In the genomic region with DNA sequence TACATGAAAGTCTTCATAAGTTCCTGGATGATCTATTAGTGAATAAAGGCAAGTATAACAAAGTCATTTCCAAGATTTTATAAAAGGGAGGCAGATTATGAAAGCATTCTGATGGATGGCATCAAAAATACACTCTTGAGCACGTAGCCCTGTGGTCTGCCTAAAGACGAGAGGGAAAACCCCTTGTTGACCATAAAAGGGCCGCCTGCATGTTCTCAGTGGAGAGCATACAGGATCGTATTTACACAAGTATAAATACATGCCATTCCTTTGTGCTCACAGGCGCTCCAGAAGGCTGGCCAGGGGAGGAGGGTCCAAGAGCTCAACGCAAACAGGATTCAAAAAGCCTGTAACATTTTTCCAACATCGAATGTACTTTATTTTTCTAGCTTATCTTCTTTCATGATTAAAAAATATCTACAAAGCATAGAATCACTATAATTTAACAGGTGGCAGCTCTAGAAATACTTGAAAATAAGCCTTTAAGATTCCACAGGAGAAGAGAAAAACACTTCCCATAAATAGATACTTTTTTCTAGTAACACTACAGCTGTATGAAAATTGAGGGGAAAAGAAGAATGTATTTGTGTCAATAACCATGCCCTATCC, we compare ENCODE assay signal across 10 cellular contexts. TPM values are rescaled to one million over a fixed set of nuclear protein-coding genes. Genes with fewer than 3 reads are reported as not detected.
DNase-seq lines count a peak whose midpoint lies in the region; ATAC-seq, FAIRE-seq and TF ChIP-seq lines count a peak whose summit lies in the region.
"Had no signal": no experiment of that assay in that cellular context is flagged by ENCODE, and none has a peak within 500 bp of the region (broad histone marks: within the 10 kb centered on the region; RNA-seq: fewer than 3 reads in every experiment).

No MANE protein-coding gene starts in this region.

- WGBS in GM12878 (ENCODE audit: insufficient coverage, insufficient replicate concordance, low lambda C conversion rate, missing lambda C conversion rate) = 27% methylated on average over 7 of the region's 7 CpGs

- TF ChIP-seq EP300 in GM12878 (IDR thresholded peaks at IDR 0.05; ENCODE audit: borderline replicate concordance in 1 of 2, control insufficient read depth in 1 of 2, low read depth in 2 of 2, low read length in 2 of 2) = no peak

- H3K4me3 ChIP-seq in GM12878 = no peak overlapping the region
- H3K4me3 ChIP-seq in MM.1S (ENCODE audit: low read length) = no peak overlapping the region
- H3K4me3 ChIP-seq: BLaER1, skin epidermis had no signal

- RAD21 ChIA-PET in GM12878 (lab: Charles Lee; ENCODE audit: unreplicated experiment) = no interaction called here

- no TSS peak for BruUV-seq in GM12878 (replicated peaks; lab: Mats Ljungman, UMichigan)

- DNase-seq in A172 (ENCODE audit: low spot score) (peak; percentile 60), LoVo (ENCODE audit: low spot score) (peak; percentile 27), GM12878 (ENCODE audit: low read depth, low spot score) (no peak), kidney glomerular epithelial cell (lab: John Stamatoyannopoulos, UW) (peak; percentile 95), superior temporal gyrus (ENCODE audit: extremely low spot score) (no peak), MM.1S (no peak), NCI-H524 (lab: John Stamatoyannopoulos, UW) (no peak)
- DNase-seq in activated CD4-positive, alpha-beta T cell treated with anti-CD3 and anti-CD28 coated beads, Interleukin-2, amount 50 U/mL, for 1 hour = no peak

- intact Hi-C loops in GM12878 (cut with micrococcal nuclease; ENCODE audit: unreplicated experiment) = no loop called here

- no peaks in the 10 kb centered on the region for H3K36me3 ChIP-seq in GM12878 (ENCODE audit: control insufficient read depth in 2 of 2, insufficient read depth in 2 of 2, low read length in 1 of 2)
- H3K36me3 ChIP-seq in MM.1S (replicated peaks; ENCODE audit: insufficient read depth, low read length) = no peaks in the 10 kb centered on the region
- H3K36me3 ChIP-seq: BLaER1 had no signal

- SMC1A ChIA-PET in GM12878 (lab: Charles Lee; ENCODE audit: uncharacterized antibody, unreplicated experiment) = no interaction called here

- TF ChIP-seq POLR2A in GM12878 (IDR thresholded peaks at IDR 0.05; ENCODE audit: low read depth, low read length) = no peak

- in situ Hi-C loops in GM12878 (cut with MboI) = no loop called here

- TF ChIP-seq CTCF in GM12878 (IDR thresholded peaks at IDR 0.05 in 2 of 3, conservative IDR thresholded peaks at IDR 0.05 in 1 of 3; ENCODE audit: control insufficient read depth in 2 of 3, extremely low read depth in 1 of 3, insufficient read depth in 1 of 3, low read depth in 3 of 3, low read length in 3 of 3) = no peak
- TF ChIP-seq CTCF in MM.1S (IDR thresholded peaks at IDR 0.05; ENCODE audit: low read length) = no peak

- TF ChIP-seq RAD21 in GM12878 (IDR thresholded peaks at IDR 0.05; ENCODE audit: insufficient read depth, low read depth, low read length) = no peak

- H3K4me1 ChIP-seq in GM12878 (ENCODE audit: control insufficient read depth, insufficient read depth, low read length) (no peaks in the 10 kb centered on the region), MM.1S (ENCODE audit: low read length) (no peaks in the 10 kb centered on the region)
- H3K4me1 ChIP-seq: BLaER1 had no signal

- no peaks in the 10 kb centered on the region for H3F3A ChIP-seq in MM.1S (ENCODE audit: insufficient read depth, low read length)

- no peak overlapping the region for H2AFZ ChIP-seq in GM12878 (ENCODE audit: control insufficient read depth, low read depth, low read length)
- no peak overlapping the region for H2AFZ ChIP-seq in MM.1S (ENCODE audit: low read length)

- no peaks in the 10 kb centered on the region for H3K79me2 ChIP-seq in GM12878 (ENCODE audit: control insufficient read depth, insufficient read depth, low read length)
- H3K79me2 ChIP-seq in MM.1S (ENCODE audit: low read length) = no peaks in the 10 kb centered on the region

- no peaks in the 10 kb centered on the region for H4K20me1 ChIP-seq in GM12878 (ENCODE audit: control insufficient read depth, insufficient read depth)
- H4K20me1 ChIP-seq in MM.1S (ENCODE audit: insufficient read depth, low read length) = no peaks in the 10 kb centered on the region
- H4K20me1 ChIP-seq: BLaER1 had no signal

- no peak overlapping the region for H3K9ac ChIP-seq in GM12878 (ENCODE audit: control insufficient read depth, insufficient read depth, low read length)
- no peak overlapping the region for H3K9ac ChIP-seq in MM.1S (ENCODE audit: low read length)
- H3K9ac ChIP-seq: BLaER1 had no signal

- CTCF ChIA-PET in GM12878 (lab: Yijun Ruan, JAX) = interaction anchor here (3.1 kb wide), 1 partner anchor 26 kb away, joined by 12 read pairs; no protein-coding TSS in a partner anchor

- no peaks in the 10 kb centered on the region for H3K27me3 ChIP-seq in GM12878 (replicated peaks in 1 of 2; ENCODE audit: control insufficient read depth in 2 of 2, insufficient read depth in 2 of 2, low read length in 1 of 2)
- no peaks in the 10 kb centered on the region for H3K27me3 ChIP-seq in MM.1S (replicated peaks; ENCODE audit: insufficient read depth, low read length)
- H3K27me3 ChIP-seq: BLaER1 had no signal

- H3K9me2 ChIP-seq in MM.1S (replicated peaks; ENCODE audit: insufficient read depth, low read length) = no peaks in the 10 kb centered on the region

- peak; percentile 82 for ATAC-seq in GM12878

- no peak for FAIRE-seq in GM12878 (lab: Jason Lieb, UNC)

- POLR2A ChIA-PET in GM12878 (lab: Charles Lee) = no interaction called here

- H3K4me2 ChIP-seq in GM12878 (ENCODE audit: control insufficient read depth, insufficient read depth) (no peak overlapping the region), MM.1S (ENCODE audit: low read depth, low read length) (no peak overlapping the region)
- H3K4me2 ChIP-seq: BLaER1 had no signal

- no peaks in the 10 kb centered on the region for H3K9me3 ChIP-seq in GM12878 (replicated peaks; ENCODE audit: control insufficient read depth, insufficient read depth, low read length)
- no peaks in the 10 kb centered on the region for H3K9me3 ChIP-seq in MM.1S (replicated peaks; ENCODE audit: insufficient read depth, low read length)
- H3K9me3 ChIP-seq: BLaER1 had no signal

- H3K27ac ChIP-seq in GM12878 (ENCODE audit: control insufficient read depth, insufficient read depth) (no peak overlapping the region), MM.1S (ENCODE audit: low read length) (no peak overlapping the region)
- H3K27ac ChIP-seq: BLaER1, skin epidermis had no signal

TF ChIP-seq in GM12878, 131 proteins besides CTCF, POLR2A, EP300 and RAD21 (continues in another document):
- TF ChIP-seq EGR1 (IDR thresholded peaks at IDR 0.05; ENCODE audit: borderline replicate concordance in 1 of 2, low read depth in 2 of 2, low read length in 2 of 2) (no peak), CREM (IDR thresholded peaks at IDR 0.05; ENCODE audit: low read depth) (no peak)
- TF ChIP-seq, protein P1, sequence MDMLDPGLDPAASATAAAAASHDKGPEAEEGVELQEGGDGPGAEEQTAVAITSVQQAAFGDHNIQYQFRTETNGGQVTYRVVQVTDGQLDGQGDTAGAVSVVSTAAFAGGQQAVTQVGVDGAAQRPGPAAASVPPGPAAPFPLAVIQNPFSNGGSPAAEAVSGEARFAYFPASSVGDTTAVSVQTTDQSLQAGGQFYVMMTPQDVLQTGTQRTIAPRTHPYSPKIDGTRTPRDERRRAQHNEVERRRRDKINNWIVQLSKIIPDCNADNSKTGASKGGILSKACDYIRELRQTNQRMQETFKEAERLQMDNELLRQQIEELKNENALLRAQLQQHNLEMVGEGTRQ (IDR thresholded peaks at IDR 0.05; ENCODE audit: borderline replicate concordance, low read depth, low read length) = no peak

RNA-seq across cellular contexts. Expression of a gene that starts 29.6 kb away (rescaled TPM):
- 27.5 and 36.9 TPM in 2 replicates for total RNA-seq in A172 (2014; rRNA removed; shearing (Covaris generic))
- total RNA-seq in GM12878 (2013; cell fraction: nucleolus; rRNA removed) = not detected in 2 replicates
- total RNA-seq in GM12878 (2014; rRNA removed) (not detected in 2 replicates), GM12878 (2014; rRNA removed; fragmentation: Illumina TruSeq; extraction: Trizol) (not detected in 2 replicates), GM12878 (2021) (0.18 TPM in 1 of 2 replicates, not detected in the other)
- not detected for polyA plus RNA-seq in GM12878 (2011; ENCODE audit: low read depth)
- polyA plus RNA-seq in GM12878 (2011; rRNA removed) (not detected in 2 replicates), GM12878 (2014; fragmentation: Illumina TruSeq; extraction: Trizol) (not detected in 2 replicates), GM12878 (2014; fragmentation: Nextera tagmentation; extraction: Ambion mirVana) (under 1 TPM in 1 of 2 experiments, not detected in 1; 0.02 TPM), GM12878 (2014; rRNA removed) (not detected in 2 replicates), GM12878 (2016; fragmentation: Nextera tagmentation; extraction: Ambion mirVana) (not detected)
- polyA plus RNA-seq in GM12878 (2011; cell fraction: cytosol; rRNA removed) = not detected in 2 replicates
- not detected in 2 replicates for polyA plus RNA-seq in GM12878 (2011; cell fraction: nucleus; rRNA removed)
- not detected in 2 replicates for polyA plus RNA-seq in GM12878 (2012)
- not detected in 2 replicates for polyA minus RNA-seq in GM12878 (2011; rRNA and poly(A)+ RNA removed)
- not detected in 2 replicates for polyA minus RNA-seq in GM12878 (2011; cell fraction: cytosol; rRNA and poly(A)+ RNA removed)
- polyA minus RNA-seq in GM12878 (2011; cell fraction: nucleus; rRNA and poly(A)+ RNA removed) = not detected in 2 replicates

Comparison
In these comparisons a context has a peak if more than half of its experiments do, and no peak if none do; other contexts are left out.
1. DNase-seq: peak in A172 (single experiment), LoVo (single experiment) and kidney glomerular epithelial cell (single experiment); none in GM12878 (single experiment), superior temporal gyrus (single experiment), MM.1S (single experiment), activated CD4-positive, alpha-beta T cell treated with anti-CD3 and anti-CD28 coated beads, Interleukin-2, amount 50 U/mL, for 1 hour (single experiment) and NCI-H524 (0 of 2).
2. RNA of a gene that starts 29.6 kb away (total RNA-seq): 27.5 to 36.9 TPM in A172; 0.18 TPM in GM12878; every median in the first group is over 10 times any median in the second.